In the genomic region with DNA sequence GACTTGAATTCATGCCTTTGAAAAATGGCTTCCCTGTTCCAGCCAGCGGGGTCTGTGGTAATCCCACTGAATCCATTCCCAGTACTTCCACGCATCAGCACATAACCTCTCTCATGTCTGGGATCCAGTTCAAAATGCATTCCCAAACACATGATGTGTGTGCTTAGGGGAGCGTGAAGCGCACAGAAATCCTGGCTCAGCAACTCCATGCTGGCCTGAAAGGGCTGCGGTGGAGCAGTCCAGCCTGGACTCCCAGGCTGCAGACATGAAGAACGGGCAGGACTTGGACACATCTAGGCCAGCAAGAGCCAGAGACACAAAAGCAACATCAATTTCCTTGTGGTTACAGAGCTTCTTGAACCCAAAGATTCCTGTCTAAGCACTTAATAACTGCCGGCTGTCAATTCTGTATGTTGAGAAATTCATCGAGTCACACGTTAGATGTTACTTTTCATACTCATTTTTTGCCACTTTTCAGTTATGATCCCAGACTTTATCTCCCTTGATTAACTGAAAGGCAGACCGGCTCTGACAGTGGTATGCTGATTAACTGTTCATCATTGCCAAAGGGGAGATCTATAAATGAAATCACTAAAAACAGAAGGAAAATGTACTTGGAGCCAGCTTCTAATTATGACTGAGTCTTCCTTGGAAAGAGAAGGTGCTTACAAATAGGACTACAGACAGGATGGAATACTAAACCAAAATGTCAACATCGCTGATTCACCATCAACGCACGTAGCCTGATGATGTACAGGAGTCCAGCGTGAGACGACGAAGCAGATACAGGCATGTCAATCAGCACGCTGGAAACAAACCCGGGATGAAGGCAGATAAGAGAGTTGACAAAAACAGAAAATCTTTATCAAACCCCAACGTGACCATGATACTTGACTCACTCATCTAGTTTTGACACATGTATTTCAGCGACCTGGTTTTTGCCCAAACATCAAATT, we compare ENCODE assay signal across 8 cellular contexts. TPM values are rescaled to one million over a fixed set of nuclear protein-coding genes. Genes with fewer than 3 reads are reported as not detected.
DNase-seq lines count a peak whose midpoint lies in the region; ATAC-seq and TF ChIP-seq lines count a peak whose summit lies in the region.

No MANE protein-coding gene starts in this region.

- no peak for ATAC-seq in HG02938 (IDR thresholded peaks at IDR 0.05; ENCODE audit: unreplicated experiment)

- peak overlapping the region; percentile 35 for H3K4me3 Mint-ChIP-seq in stimulated activated naive CD8-positive, alpha-beta T cell treated with anti-CD3 and anti-CD28 coated beads, Interleukin-15, Interleukin-2, amounts not matched to agents 100 ng/mL and 50 ng/mL, for 24 hours

- no peaks in the 10 kb centered on the region for H3K9me2 ChIP-seq in MM.1S (replicated peaks; ENCODE audit: insufficient read depth, low read length)

- no peak for TF ChIP-seq POLR2A in adrenal gland (IDR thresholded peaks at IDR 0.05)

- no peaks in the 10 kb centered on the region for H3K9me3 Mint-ChIP-seq in stimulated activated naive CD8-positive, alpha-beta T cell treated with anti-CD3 and anti-CD28 coated beads, Interleukin-15, Interleukin-2, amounts not matched to agents 100 ng/mL and 50 ng/mL, for 24 hours

- H3K36me3 ChIP-seq in adrenal gland (replicated peaks in 1 of 2) (no peaks in the 10 kb centered on the region), MM.1S (replicated peaks; ENCODE audit: insufficient read depth, low read length) (no peaks in the 10 kb centered on the region)

- H3K27me3 ChIP-seq in adrenal gland (no peaks in the 10 kb centered on the region), MM.1S (replicated peaks; ENCODE audit: insufficient read depth, low read length) (no peaks in the 10 kb centered on the region)

- peaks cover 12% of the 10 kb centered on the region; the same call in 1 of the 2 replicates for H3F3A ChIP-seq in MM.1S (ENCODE audit: insufficient read depth, low read length)

- intact Hi-C loops in adrenal gland (cut with DNase I), result no loop called here

- H3K27ac ChIP-seq in adrenal gland, result peak overlapping the region in 4 of 5 donors; percentile 28 to 84 (median 54)
- no peak overlapping the region for H3K27ac ChIP-seq in MM.1S (ENCODE audit: low read length)

- no peaks in the 10 kb centered on the region for H4K20me1 ChIP-seq in MM.1S (ENCODE audit: insufficient read depth, low read length)

- H3K4me2 ChIP-seq in MM.1S (ENCODE audit: low read depth, low read length), result no peak overlapping the region

- H3K4me1 ChIP-seq in adrenal gland (replicated peaks in 1 of 2) (peaks cover 32 to 63% of the 10 kb centered on the region in 2 donors), MM.1S (ENCODE audit: low read length) (peaks cover 5% of the 10 kb centered on the region; the same call in 1 of the 2 replicates)

- no peak overlapping the region for H2AFZ ChIP-seq in MM.1S (ENCODE audit: low read length)

- H3K4me3 ChIP-seq in adrenal gland, result no peak overlapping the region
- no peak overlapping the region for H3K4me3 ChIP-seq in MM.1S (ENCODE audit: low read length)

- H3K27me3 Mint-ChIP-seq in stimulated activated naive CD8-positive, alpha-beta T cell treated with anti-CD3 and anti-CD28 coated beads, Interleukin-15, Interleukin-2, amounts not matched to agents 100 ng/mL and 50 ng/mL, for 24 hours, result no peaks in the 10 kb centered on the region

- peak overlapping the region; percentile 97 for H3K27ac Mint-ChIP-seq in stimulated activated naive CD8-positive, alpha-beta T cell treated with anti-CD3 and anti-CD28 coated beads, Interleukin-15, Interleukin-2, amounts not matched to agents 100 ng/mL and 50 ng/mL, for 24 hours

- H3K4me1 Mint-ChIP-seq in stimulated activated naive CD8-positive, alpha-beta T cell treated with anti-CD3 and anti-CD28 coated beads, Interleukin-15, Interleukin-2, amounts not matched to agents 100 ng/mL and 50 ng/mL, for 24 hours (ENCODE audit: low read depth), result peaks cover 99% of the 10 kb centered on the region

- no peak for TF ChIP-seq CTCF in adrenal gland (IDR thresholded peaks at IDR 0.05)
- no peak for TF ChIP-seq CTCF in MM.1S (IDR thresholded peaks at IDR 0.05; ENCODE audit: low read length)

- no peak overlapping the region for H3K9ac ChIP-seq in MM.1S (ENCODE audit: low read length)

- peaks cover 56% of the 10 kb centered on the region for H3K36me3 Mint-ChIP-seq in stimulated activated naive CD8-positive, alpha-beta T cell treated with anti-CD3 and anti-CD28 coated beads, Interleukin-15, Interleukin-2, amounts not matched to agents 100 ng/mL and 50 ng/mL, for 24 hours (ENCODE audit: low read depth)

- DNase-seq in NCI-H460 (ENCODE audit: extremely low read depth, low read depth) (peak; percentile 74), adrenal gland (peak in 6 of 7 donors; percentile 49 to 90 (median 78)), kidney tubule cell (ENCODE audit: low spot score) (peak; percentile 88), NCI-H2171 (lab: John Stamatoyannopoulos, UW) (no peak), MM.1S (no peak), NCI-H2171 treated with DMSO at 0.1 percent for 48 hours (lab: John Stamatoyannopoulos, UW) (no peak)

- H3K9me3 ChIP-seq in adrenal gland (replicated peaks in 1 of 3) (no peaks in the 10 kb centered on the region), MM.1S (replicated peaks; ENCODE audit: insufficient read depth, low read length) (no peaks in the 10 kb centered on the region)

- WGBS in adrenal gland, 4 donors, result 43 to 51% (median 47%) methylated on average over 19 to 20 of the region's 20 CpGs

- H3K79me2 ChIP-seq in MM.1S (ENCODE audit: low read length), result no peaks in the 10 kb centered on the region

RNA-seq across cellular contexts. Expression of gene NSMCE1, which starts 23.0 kb away (rescaled TPM):
- 72.8 and 84.1 TPM in 2 replicates for total RNA-seq in NCI-H460 (2014; rRNA removed; shearing (Covaris generic))
- 56.8 and 64.1 TPM in 2 replicates for polyA plus RNA-seq in NCI-H460 (2014; cell fraction: nucleus; rRNA removed)
- total RNA-seq in adrenal gland, result 100 to 1,000 TPM in 1 of 8 donors, 10 to 100 TPM in 7; 75.0 to 182 (median 91.1) TPM
- polyA plus RNA-seq in adrenal gland, result 10 to 100 TPM; 54.3 to 93.9 (median 79.4) TPM

RNA-seq across cellular contexts. Expression of gene KDM8, which starts 42.2 kb away (rescaled TPM):
- 1.2 and 2.3 TPM in 2 replicates for total RNA-seq in NCI-H460 (2014; rRNA removed; shearing (Covaris generic))
- polyA plus RNA-seq in NCI-H460 (2014; cell fraction: nucleus; rRNA removed), result 2.9 and 11.4 TPM in 2 replicates
- total RNA-seq in adrenal gland, result 10 to 100 TPM in 2 of 8 donors, 1 to 10 TPM in 6; 3.4 to 10.8 (median 6.8) TPM
- polyA plus RNA-seq in adrenal gland, result 10 to 100 TPM in 2 of 3 donors, 1 to 10 TPM in 1; 3.7 to 14.6 (median 11.5) TPM

Comparison
In these comparisons a context has a peak if more than half of its experiments do, and no peak if none do; other contexts are left out.
1. DNase-seq: peak in NCI-H460 (single experiment), adrenal gland (6 of 7) and kidney tubule cell (single experiment); none in NCI-H2171 (single experiment), MM.1S (single experiment) and NCI-H2171 treated with DMSO at 0.1 percent for 48 hours (single experiment).